ENCODE assay signal across 17 cellular contexts in genomic region chr7:90421648-90422047, GRCh38. TPM values are rescaled to one million over a fixed set of nuclear protein-coding genes. Genes with fewer than 3 reads are reported as not detected.
A peak's percentile ranks its signal among the peaks of the same experiment; 100 is the strongest.
DNase-seq lines count a peak whose midpoint lies in the region; ATAC-seq lines count a peak whose summit lies in the region.
"Had no signal": no experiment of that assay in that cellular context is flagged by ENCODE, and none has a peak within 500 bp of the region (broad histone marks: within the 10 kb centered on the region; RNA-seq: fewer than 3 reads in every experiment).

No MANE protein-coding gene starts in this region.

- ATAC-seq in Right ventricle myocardium superior (ENCODE audit: poor library complexity) = peak; percentile 87
- ATAC-seq in left cardiac atrium = no peak
- peak; percentile 84 for ATAC-seq in left ventricle myocardium superior
- no peak for ATAC-seq in GM18868 (IDR thresholded peaks at IDR 0.05; ENCODE audit: unreplicated experiment)
- ATAC-seq: CD8-positive, alpha-beta T cell; GM12878 had no signal

- intact Hi-C loops in Right ventricle myocardium superior (cut with DNase I) (loop anchor here (10.0 kb wide), 3 partner anchors 107 to 267 kb away; partner anchors contain the start of gene STEAP1), left cardiac atrium (cut with DNase I) (loop anchor here in 1 of 2 donors (5.0 to 10.0 kb wide), 2 partner anchors 74 to 107 kb away; partner anchors contain the start of gene GTPBP10), left ventricle myocardium superior (cut with micrococcal nuclease) (loop anchor here (10.0 kb wide), 1 partner anchor 127 kb away; no protein-coding TSS in a partner anchor)

- DNase-seq in DMS53 (lab: John Stamatoyannopoulos, UW) (peak; percentile 20), DMS53 treated with DMSO at 0.1 percent for 48 hours (lab: John Stamatoyannopoulos, UW; ENCODE audit: unreplicated experiment) (no peak), Right ventricle myocardium superior (no peak), left cardiac atrium (no peak), left ventricle myocardium superior (no peak), D341Med (ENCODE audit: low spot score) (no peak)
- no peak for DNase-seq in stimulated activated naive CD4-positive, alpha-beta T cell treated with Interleukin-2 at 50 U/mL for 16 hours (lab: John Stamatoyannopoulos, UW)
- DNase-seq: Caco-2; CD4-positive, CD25-positive, alpha-beta regulatory T cell; CD8-positive, alpha-beta T cell; DMS 273 treated with DMSO at 0.1 percent for 48 hours; DND-41; GOT3; HFFc6 had no signal

RNA-seq across cellular contexts. Expression of gene CLDN12, which starts 18.4 kb away (rescaled TPM):
- total RNA-seq in Right ventricle myocardium superior = 38.1 TPM
- total RNA-seq in left cardiac atrium = 10 to 100 TPM; 31.8 to 35.5 TPM
- 34.0 TPM for total RNA-seq in left ventricle myocardium superior

RNA-seq across cellular contexts. Expression of gene PTTG1IP2, which starts 47.8 kb away (rescaled TPM):
- total RNA-seq in Right ventricle myocardium superior (not detected), left cardiac atrium (not detected), left ventricle myocardium superior (not detected)
- total RNA-seq: B cell; Caco-2; CD4-positive, CD25-positive, alpha-beta regulatory T cell; CD8-positive, alpha-beta T cell; GM12878; HFFc6 had no signal

Comparison
In these comparisons a context has a peak if more than half of its experiments do, and no peak if none do; other contexts are left out.
1. ATAC-seq: peak in Right ventricle myocardium superior (single experiment) and left ventricle myocardium superior (single experiment); none in left cardiac atrium (0 of 2) and GM18868 (single experiment).